In genomic region chr4:73815145-73815544, GRCh38 we compare ENCODE assay signal across 12 cellular contexts. TPM values are rescaled to one million over a fixed set of nuclear protein-coding genes. Genes with fewer than 3 reads are reported as not detected.
A peak's percentile ranks its signal among the peaks of the same experiment; 100 is the strongest.
DNase-seq lines count a peak whose midpoint lies in the region; ATAC-seq and TF ChIP-seq lines count a peak whose summit lies in the region.
"Had no signal": no experiment of that assay in that cellular context is flagged by ENCODE, and none has a peak within 500 bp of the region (broad histone marks: within the 10 kb centered on the region; RNA-seq: fewer than 3 reads in every experiment).

No MANE protein-coding gene starts in this region.

- H2BK5ac ChIP-seq in IMR-90 (ENCODE audit: low read depth, low read length, poor library complexity, severe bottlenecking), result no peak overlapping the region

- BruUV-seq in IMR-90 (replicated peaks; lab: Mats Ljungman, UMichigan), result no TSS peak

- no peak overlapping the region for H3K18ac ChIP-seq in IMR-90 (ENCODE audit: low read depth, low read length)

- H3K4me2 ChIP-seq in IMR-90 (ENCODE audit: low read depth, low read length), result no peak overlapping the region

- no peak overlapping the region for H4K8ac ChIP-seq in IMR-90 (ENCODE audit: low read depth in 2 of 2, low read length in 2 of 2)

- no CpG with 5 or more reads among the region's 1 CpG for WGBS in IMR-90 (ENCODE audit: extremely low coverage in 2 of 2, insufficient read length in 1 of 2), 2 experiments

- H2BK120ac ChIP-seq in IMR-90 (ENCODE audit: low read depth, low read length), result no peak overlapping the region

- CTCF ChIA-PET in IMR-90 (lab: Yijun Ruan, JAX), result no interaction called here

- TF ChIP-seq CTCF in IMR-90 (conservative IDR thresholded peaks at IDR 0.05; ENCODE audit: low read depth, low read length), result no peak

- no peaks in the 10 kb centered on the region for H3K9me3 ChIP-seq in IMR-90 (ENCODE audit: control insufficient read depth, insufficient read depth, low read length)

- H2BK20ac ChIP-seq in IMR-90 (ENCODE audit: low read depth, low read length), result no peak overlapping the region

- no peak overlapping the region for H2AK9ac ChIP-seq in IMR-90 (replicated peaks; ENCODE audit: low read depth, low read length, poor library complexity)

- H3K9ac ChIP-seq in IMR-90 (ENCODE audit: low read depth, low read length), result no peak overlapping the region

- no peaks in the 10 kb centered on the region for H4K20me1 ChIP-seq in IMR-90 (ENCODE audit: insufficient read depth, low read length)

- H3K14ac ChIP-seq in IMR-90 (replicated peaks; ENCODE audit: low read depth, low read length), result no peak overlapping the region

- H3K9me1 ChIP-seq in IMR-90 (ENCODE audit: insufficient read depth, low read length), result no peaks in the 10 kb centered on the region

- H3K4ac ChIP-seq in IMR-90 (ENCODE audit: low read depth, low read length), result no peak overlapping the region

- no peak overlapping the region for H3K4me3 ChIP-seq in IMR-90 (ENCODE audit: insufficient read depth, low read depth, low read length)

- intact Hi-C loops in IMR-90 (cut with micrococcal nuclease), result loop anchor here (5.0 kb wide), 1 partner anchor 38 kb away; no protein-coding TSS in a partner anchor

- ATAC-seq in IMR-90 (ENCODE audit: low read depth) (no peak), HG02571 (IDR thresholded peaks at IDR 0.05; ENCODE audit: unreplicated experiment) (no peak), GM19035 (IDR thresholded peaks at IDR 0.05; ENCODE audit: unreplicated experiment) (no peak)
- ATAC-seq: HCT116 had no signal

- TF ChIP-seq POLR2A in IMR-90 (IDR thresholded peaks at IDR 0.05; ENCODE audit: low read depth, low read length), result no peak

- H2AK5ac ChIP-seq in IMR-90 (ENCODE audit: low read depth, low read length), result 0 out of 2 replicates have a peak overlapping the region, but pooled peaks have one; percentile 3

- H3K56ac ChIP-seq in IMR-90 (ENCODE audit: extremely low read depth, insufficient read depth, low read length), result no peak overlapping the region

- DNase-seq in Daoy (ENCODE audit: low read depth) (peak; percentile 11), IMR-90 (peak; percentile 43), RPMI8226 (peak; percentile 68), iris pigment epithelial cell (ENCODE audit: low read depth) (peak; percentile 72), cortex of kidney (lab: John Stamatoyannopoulos, UW) (no peak)
- DNase-seq: naive B cell, NCI-H526 treated with DMSO at 0.1 percent for 48 hours had no signal

- POLR2A ChIA-PET in IMR-90 (lab: Charles Lee; ENCODE audit: unreplicated experiment), result no interaction called here

- H4K5ac ChIP-seq in IMR-90 (ENCODE audit: low read depth, low read length), result no peak overlapping the region

- TF ChIP-seq RAD21 in IMR-90 (IDR thresholded peaks at IDR 0.05; ENCODE audit: low read length), result no peak

- H3K27me3 ChIP-seq in IMR-90 (ENCODE audit: control insufficient read depth, insufficient read depth, low read length), result peaks cover 2% of the 10 kb centered on the region; the same call in 1 of the 2 replicates

- H2BK15ac ChIP-seq in IMR-90 (ENCODE audit: low read depth, low read length), result no peak overlapping the region

- no peaks in the 10 kb centered on the region for H3K36me3 ChIP-seq in IMR-90 (ENCODE audit: control insufficient read depth, insufficient read depth, low read length)

- no peak overlapping the region for H4K91ac ChIP-seq in IMR-90 (ENCODE audit: insufficient read depth, low read depth, low read length)

- no peak overlapping the region for H3K27ac ChIP-seq in IMR-90 (ENCODE audit: insufficient read depth, low read length)

- in situ Hi-C loops in IMR-90 (cut with MboI; ENCODE audit: low sequenced_read_pairs), result no loop called here

- H2AFZ ChIP-seq in IMR-90 (replicated peaks; ENCODE audit: low read length, poor library complexity), result no peak overlapping the region

- no peak overlapping the region for H3K23ac ChIP-seq in IMR-90 (ENCODE audit: low read depth, low read length)

- 0 out of 2 replicates have a peak, but pooled peaks cover 1% of the 10 kb centered on the region for H3K4me1 ChIP-seq in IMR-90 (ENCODE audit: control insufficient read depth, insufficient read depth, low read length)

- no peaks in the 10 kb centered on the region for H3K79me1 ChIP-seq in IMR-90 (ENCODE audit: low read depth in 1 of 2, low read length in 2 of 2)

- dilution Hi-C loops in IMR-90 (cut with HindIII; ENCODE audit: low sequenced_read_pairs, unreplicated experiment), result no loop called here

TF ChIP-seq in IMR-90, 13 proteins besides CTCF, POLR2A, EP300 and RAD21:
- no peak for TF ChIP-seq ELK1 (IDR thresholded peaks at IDR 0.05; ENCODE audit: borderline replicate concordance, low read depth, low read length)
- no peak for TF ChIP-seq MAFK (IDR thresholded peaks at IDR 0.05; ENCODE audit: low read depth, low read length)
- TF ChIP-seq CEBPB (IDR thresholded peaks at IDR 0.05; ENCODE audit: low read depth, low read length), result no peak
- no peak for TF ChIP-seq RCOR1 (IDR thresholded peaks at IDR 0.05; ENCODE audit: insufficient replicate concordance, low read length)
- TF ChIP-seq RFX5 (IDR thresholded peaks at IDR 0.05; ENCODE audit: low read depth, low read length), result no peak
- no peak for TF ChIP-seq NFE2L2 (IDR thresholded peaks at IDR 0.05; ENCODE audit: low read depth, low read length)
TF ChIP-seq in IMR-90: peak in this region for 0.

RNA-seq across cellular contexts. Expression of gene CXCL6, which starts 21.3 kb away (rescaled TPM):
- 0.06 TPM in 1 of 2 replicates, not detected in the other for total RNA-seq in Daoy (2014; rRNA removed; shearing (Covaris generic))
- total RNA-seq in IMR-90 (2012; rRNA removed), result not detected in 2 replicates
- not detected in 2 replicates for polyA plus RNA-seq in IMR-90 (2012; rRNA removed)
- 0.12 TPM in 1 of 2 replicates, not detected in the other for polyA plus RNA-seq in IMR-90 (2012; cell fraction: cytosol; rRNA removed)
- polyA plus RNA-seq in IMR-90 (2012; cell fraction: nucleus; rRNA removed; ENCODE audit: low replicate concordance), result not detected in 2 replicates

RNA-seq across cellular contexts. Expression of gene PF4V1, which starts 38.0 kb away (rescaled TPM):
- not detected in 2 replicates for total RNA-seq in Daoy (2014; rRNA removed; shearing (Covaris generic))
- total RNA-seq in IMR-90 (2012; rRNA removed), result not detected in 2 replicates
- not detected in 2 replicates for polyA plus RNA-seq in IMR-90 (2012; rRNA removed)
- polyA plus RNA-seq in IMR-90 (2012; cell fraction: cytosol; rRNA removed), result not detected in 2 replicates
- not detected in 2 replicates for polyA plus RNA-seq in IMR-90 (2012; cell fraction: nucleus; rRNA removed; ENCODE audit: low replicate concordance)
- total RNA-seq: fibroblast of lung, temporal lobe had no signal
- polyA plus RNA-seq: fibroblast of lung had no signal

RNA-seq across cellular contexts. Expression of gene CXCL1, which starts 54.0 kb away (rescaled TPM):
- total RNA-seq in Daoy (2014; rRNA removed; shearing (Covaris generic)), result 16.7 and 21.4 TPM in 2 replicates
- not detected in 2 replicates for total RNA-seq in IMR-90 (2012; rRNA removed)
- polyA plus RNA-seq in IMR-90 (2012; rRNA removed), result 1.1 and 2.0 TPM in 2 replicates
- polyA plus RNA-seq in IMR-90 (2012; cell fraction: cytosol; rRNA removed), result 0.04 and 0.90 TPM in 2 replicates
- polyA plus RNA-seq in IMR-90 (2012; cell fraction: nucleus; rRNA removed; ENCODE audit: low replicate concordance), result 0.33 and 0.55 TPM in 2 replicates

Comparison
In these comparisons a context has a peak if more than half of its experiments do, and no peak if none do; other contexts are left out.
1. RNA of gene CXCL1, which starts 54.0 kb away (total RNA-seq): 16.7 to 21.4 TPM in Daoy; not detected in IMR-90; every median in the first group is over 10 times any median in the second.